Comparison of ENCODE assay signal across 9 cellular contexts in the genomic region with DNA sequence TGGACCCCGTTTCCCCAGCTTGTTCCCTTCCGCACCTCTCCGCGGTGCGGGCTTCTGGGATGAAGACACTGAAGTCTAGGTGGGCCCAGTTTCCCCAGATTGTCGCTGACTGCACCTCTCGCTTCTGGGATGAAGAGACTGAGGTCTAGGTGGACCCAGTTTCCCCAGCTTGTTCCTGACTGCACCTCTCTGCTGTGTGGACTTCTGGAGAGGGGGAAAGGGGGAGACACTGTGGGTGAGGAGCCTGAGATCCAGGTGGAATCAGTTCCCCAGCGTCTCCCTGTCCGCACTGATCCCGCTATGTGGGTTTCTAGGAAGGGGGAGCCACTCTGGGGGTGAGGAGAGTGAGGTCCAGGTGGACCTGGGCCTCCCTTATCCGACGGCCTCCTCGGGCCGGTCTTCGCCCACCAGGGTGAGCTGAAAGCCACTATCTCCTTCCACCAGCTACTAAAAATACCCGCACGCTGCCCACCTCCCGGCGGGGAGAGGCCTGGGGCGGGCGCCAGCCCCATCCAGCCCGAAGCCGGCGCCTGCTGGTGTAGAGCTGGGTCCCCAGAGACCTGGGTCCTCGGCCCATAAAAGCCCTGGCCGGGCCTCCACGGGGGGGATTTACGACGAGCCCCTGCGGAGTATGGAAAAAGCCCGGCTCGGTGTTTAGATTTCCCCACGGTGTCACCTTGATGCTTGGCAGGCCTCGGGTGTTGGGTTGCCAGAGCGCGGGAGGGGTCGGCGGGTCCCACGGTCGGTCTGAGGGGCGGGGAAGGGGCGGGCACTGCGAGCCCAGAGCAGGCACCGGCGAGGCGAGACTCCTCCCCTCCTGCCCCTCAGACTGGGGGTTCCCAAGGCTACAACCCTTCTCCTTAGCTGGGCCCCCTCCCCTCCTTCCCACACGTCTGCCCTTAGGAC. TPM values are rescaled to one million over a fixed set of nuclear protein-coding genes. Genes with fewer than 3 reads are reported as not detected.
DNase-seq lines count a peak whose midpoint lies in the region; ATAC-seq and TF ChIP-seq lines count a peak whose summit lies in the region.
"Had no signal": no experiment of that assay in that cellular context is flagged by ENCODE, and none has a peak within 500 bp of the region (broad histone marks: within the 10 kb centered on the region; RNA-seq: fewer than 3 reads in every experiment).

No MANE protein-coding gene starts in this region.

- no peak overlapping the region for H3K9ac ChIP-seq in Loucy (ENCODE audit: low read depth, low read length, poor library complexity, severe bottlenecking)

- peak overlapping the region; percentile 26 for H3K4me2 ChIP-seq in Loucy (ENCODE audit: low read depth, low read length, poor library complexity, severe bottlenecking)

- no peaks in the 10 kb centered on the region for H3K4me1 Mint-ChIP-seq in Calu3 (ENCODE audit: low read depth, unreplicated experiment)
- peaks cover 20% of the 10 kb centered on the region for H3K4me1 Mint-ChIP-seq in activated T-cell treated with anti-CD3 and anti-CD28 coated beads, Interleukin-2, amount 50 U/mL, for 24 hours (ENCODE audit: low read depth)

- peaks cover 12% of the 10 kb centered on the region for H3K36me3 Mint-ChIP-seq in Calu3 (ENCODE audit: insufficient read depth, unreplicated experiment)
- H3K36me3 Mint-ChIP-seq in activated T-cell treated with anti-CD3 and anti-CD28 coated beads, Interleukin-2, amount 50 U/mL, for 24 hours (ENCODE audit: low read depth) = peaks cover 8% of the 10 kb centered on the region

- DNase-seq in Calu3 = no peak
- DNase-seq in activated T-cell treated with anti-CD3 and anti-CD28 coated beads, Interleukin-2, amount 50 U/mL, for 24 hours = peak; percentile 69
- peak; percentile 61 for DNase-seq in germinal center (ENCODE audit: low spot score)
- no peak for DNase-seq in psoas muscle
- no peak for DNase-seq in T-helper 9 cell

- no peaks in the 10 kb centered on the region for H4K20me1 ChIP-seq in Loucy (ENCODE audit: insufficient read depth, low read length, poor library complexity, severe bottlenecking)

- H3K9me3 ChIP-seq in Loucy (ENCODE audit: insufficient read depth, low read depth, low read length) (no peaks in the 10 kb centered on the region), psoas muscle (no peaks in the 10 kb centered on the region)

- H3K27ac Mint-ChIP-seq in Calu3 (ENCODE audit: unreplicated experiment) = no peak overlapping the region
- H3K27ac Mint-ChIP-seq in activated T-cell treated with anti-CD3 and anti-CD28 coated beads, Interleukin-2, amount 50 U/mL, for 24 hours = peak overlapping the region; percentile 100

- 2 to 4% (median 4%) methylated on average over 40 to 47 of the region's 47 CpGs for WGBS in psoas muscle, 3 donors

- no peaks in the 10 kb centered on the region for H3K9me2 ChIP-seq in Loucy (replicated peaks; ENCODE audit: low read depth, low read length)

- no peaks in the 10 kb centered on the region for H3K9me3 Mint-ChIP-seq in Calu3 (ENCODE audit: low read depth, unreplicated experiment)
- no peaks in the 10 kb centered on the region for H3K9me3 Mint-ChIP-seq in activated T-cell treated with anti-CD3 and anti-CD28 coated beads, Interleukin-2, amount 50 U/mL, for 24 hours

- no peaks in the 10 kb centered on the region for H3K27me3 ChIP-seq in Loucy (ENCODE audit: insufficient read depth, low read length, poor library complexity, severe bottlenecking)
- peaks cover 0 to 84% (median 30%) of the 10 kb centered on the region in 3 donors for H3K27me3 ChIP-seq in psoas muscle (ENCODE audit: insufficient read depth in 3 of 3, low read length in 2 of 3)

- H3K79me2 ChIP-seq in Loucy (ENCODE audit: insufficient read depth, low read length) = no peaks in the 10 kb centered on the region

- BruUV-seq in Calu3 (replicated peaks; lab: Mats Ljungman, UMichigan) = no TSS peak

- no peak overlapping the region for H3K27ac ChIP-seq in psoas muscle

- TF ChIP-seq CTCF in Calu3 (IDR thresholded peaks at IDR 0.05; ENCODE audit: unreplicated experiment) (no peak), Loucy (conservative IDR thresholded peaks at IDR 0.05; ENCODE audit: low read length) (no peak), psoas muscle (IDR thresholded peaks at IDR 0.05) (no peak)

- H3K4me3 ChIP-seq in Loucy (ENCODE audit: low read length, poor library complexity, severe bottlenecking) (no peak overlapping the region), psoas muscle (peak overlapping the region; percentile 52)

- H3F3A ChIP-seq in Loucy (ENCODE audit: low read depth) = no peaks in the 10 kb centered on the region

- H3K36me3 ChIP-seq in Loucy (ENCODE audit: insufficient read depth, low read length) (no peaks in the 10 kb centered on the region), psoas muscle (ENCODE audit: insufficient read depth in 1 of 2, low read depth in 1 of 2) (no peaks in the 10 kb centered on the region)

- peak overlapping the region; percentile 72 for H3K4me3 Mint-ChIP-seq in Calu3 (ENCODE audit: low read depth, unreplicated experiment)
- peak overlapping the region; percentile 100 for H3K4me3 Mint-ChIP-seq in activated T-cell treated with anti-CD3 and anti-CD28 coated beads, Interleukin-2, amount 50 U/mL, for 24 hours

- CTCF ChIA-PET in Calu3 (lab: Charles Lee) = interaction anchor here (1.3 kb wide), 1 partner anchor 25 kb away, joined by 7 read pairs; no protein-coding TSS in a partner anchor

- peaks cover 10% of the 10 kb centered on the region for H3K4me1 ChIP-seq in Loucy (ENCODE audit: insufficient read depth, low read length, poor library complexity, severe bottlenecking)
- H3K4me1 ChIP-seq in psoas muscle = no peaks in the 10 kb centered on the region

- ATAC-seq in psoas muscle (no peak), GM18519 (IDR thresholded peaks at IDR 0.05; ENCODE audit: low FRiP score, unreplicated experiment) (no peak), HG03095 (IDR thresholded peaks at IDR 0.05; ENCODE audit: unreplicated experiment) (no peak)

- intact Hi-C loops in Calu3 (cut with micrococcal nuclease; ENCODE audit: unreplicated experiment) = no loop called here
- intact Hi-C loops in psoas muscle (cut with DNase I) = no loop called here

- H2AFZ ChIP-seq in Loucy (ENCODE audit: low read length) = peak overlapping the region; percentile 70; the same call in 1 of the 2 replicates

- no peaks in the 10 kb centered on the region for H3K27me3 Mint-ChIP-seq in Calu3 (ENCODE audit: unreplicated experiment)
- H3K27me3 Mint-ChIP-seq in activated T-cell treated with anti-CD3 and anti-CD28 coated beads, Interleukin-2, amount 50 U/mL, for 24 hours = peaks cover 3% of the 10 kb centered on the region

RNA-seq across cellular contexts. Expression of a gene that starts 10.6 kb away (rescaled TPM):
- total RNA-seq in Calu3 (2022) (1.8 and 2.8 TPM in 2 replicates), psoas muscle (not detected)
- under 1 TPM in 2 of 3 donors, not detected in 1; 0.03 TPM for polyA plus RNA-seq in psoas muscle
- total RNA-seq: NCI-H460 had no signal

RNA-seq across cellular contexts. Expression of a gene that starts 22.3 kb away (rescaled TPM):
- total RNA-seq in Calu3 (2022) = 15.6 and 18.6 TPM in 2 replicates
- under 1 TPM in 1 of 4 donors, not detected in 3; 0.19 TPM for total RNA-seq in psoas muscle
- under 1 TPM in 1 of 3 donors, not detected in 2; 0.03 TPM for polyA plus RNA-seq in psoas muscle
- total RNA-seq: NCI-H460 had no signal

RNA-seq across cellular contexts. Expression of a gene that starts 24.0 kb away (rescaled TPM):
- total RNA-seq in Calu3 (2022) = 3.9 and 5.4 TPM in 2 replicates
- not detected for total RNA-seq in psoas muscle
- not detected for polyA plus RNA-seq in psoas muscle

RNA-seq across cellular contexts. Expression of a gene that starts 38.0 kb away (rescaled TPM):
- total RNA-seq in Calu3 (2022) (33.2 and 35.5 TPM in 2 replicates), psoas muscle (10 to 100 TPM; 13.4 to 29.9 (median 20.6) TPM)
- polyA plus RNA-seq in psoas muscle = 10 to 100 TPM; 23.2 to 40.1 (median 26.8) TPM

RNA-seq across cellular contexts. Expression of a gene that starts 41.4 kb away (rescaled TPM):
- not detected in 2 replicates for total RNA-seq in Calu3 (2022)
- total RNA-seq in psoas muscle = not detected
- not detected for polyA plus RNA-seq in psoas muscle
- total RNA-seq: NCI-H460 had no signal

Comparison
In these comparisons a context has a peak if more than half of its experiments do, and no peak if none do; other contexts are left out.
1. DNase-seq: peak in activated T-cell treated with anti-CD3 and anti-CD28 coated beads, Interleukin-2, amount 50 U/mL, for 24 hours (single experiment) and germinal center (single experiment); none in Calu3 (single experiment), psoas muscle (0 of 2) and T-helper 9 cell (single experiment).
2. RNA of a gene that starts 22.3 kb away (total RNA-seq): 15.6 to 18.6 TPM in Calu3; 0.19 TPM in psoas muscle; every median in the first group is over 10 times any median in the second.